In the genomic region with DNA sequence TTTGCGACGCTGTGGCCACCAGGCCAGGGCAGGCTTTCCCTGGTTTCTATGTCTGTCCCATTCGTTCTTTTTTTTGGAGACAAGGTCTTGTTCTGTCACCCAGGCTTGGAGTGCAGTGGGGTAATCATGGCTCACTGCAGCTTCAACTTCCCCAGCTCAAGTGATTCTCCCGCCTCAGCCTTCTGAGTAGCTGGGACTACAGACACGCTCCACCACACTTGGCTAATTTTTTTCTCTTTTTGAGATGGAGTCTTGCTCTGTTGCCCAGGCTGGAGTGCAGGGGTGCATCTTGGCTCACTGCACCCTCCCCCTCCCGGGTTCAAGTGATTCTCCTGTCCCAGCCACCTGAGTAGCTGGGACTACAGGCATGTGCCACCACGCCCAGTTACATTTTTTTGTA, we compare ENCODE assay signal across 28 cellular contexts. TPM values are rescaled to one million over a fixed set of nuclear protein-coding genes. Genes with fewer than 3 reads are reported as not detected.
"Had no signal": no experiment of that assay in that cellular context is flagged by ENCODE, and none has a peak within 500 bp of the region (broad histone marks: within the 10 kb centered on the region; RNA-seq: fewer than 3 reads in every experiment).

No MANE protein-coding gene starts in this region.

- ATAC-seq: left colon; natural killer cell; right lobe of liver; stimulated activated memory B cell treated with anti-CD40 and anti-IgM and Interleukin-4, amounts not matched to agents 10 μg/mL and 1 μg/mL and 100 μg/mL, for 72 hours; stimulated activated naive CD8-positive, alpha-beta T cell treated with anti-CD3 and anti-CD28 coated beads, Interleukin-15, amount 100 ng/mL, for 72 hours had no signal

- H3K36me3 Mint-ChIP-seq: mesothelial cell of epicardium; naive B cell; natural killer cell; neural progenitor cell; stimulated activated memory B cell treated with anti-CD40 and anti-IgM and Interleukin-4, amounts not matched to agents 10 μg/mL and 1 μg/mL and 100 μg/mL, for 72 hours had no signal

- H2AFZ ChIP-seq: neural progenitor cell had no signal

- H3K27ac ChIP-seq: left ventricle myocardium inferior, neural progenitor cell, ovary, right atrium auricular region, right lobe of liver, transverse colon, upper lobe of left lung, vagina had no signal

- H3K9ac ChIP-seq: neural progenitor cell had no signal

- H3K36me3 ChIP-seq: left ventricle myocardium inferior, neural progenitor cell, ovary, right atrium auricular region, right lobe of liver, transverse colon, upper lobe of left lung, vagina had no signal

- DNase-seq: islet precursor cell; kidney glomerular epithelial cell; left colon; left ventricle myocardium inferior; mesendoderm; naive B cell; natural killer cell; nephron progenitor cell; ovary; right lobe of liver; stimulated activated CD4-positive, alpha-beta T cell treated with anti-CD3 and anti-CD28 coated beads, Interleukin-1b, Interleukin-23, amount 100 ng/mL, for 48 hours; stimulated activated CD4-positive, alpha-beta T cell treated with anti-CD3 and anti-CD28 coated beads, Interleukin-2, amount 100 ng/mL, for 48 hours; stimulated activated CD4-positive, alpha-beta T cell treated with anti-CD3 and anti-CD28 coated beads, Interleukin-4, amount 100 ng/mL, for 4 hours; stimulated activated CD8-positive, alpha-beta memory T cell treated with anti-CD3 and anti-CD28 coated beads, Interleukin-4, amount 100 ng/mL, for 48 hours; stimulated activated naive CD4-positive, alpha-beta T cell treated with Interleukin-2 at 50 U/mL for 16 hours; stimulated activated naive CD8-positive, alpha-beta T cell treated with anti-CD3 and anti-CD28 coated beads, Interleukin-15, amount 100 ng/mL, for 72 hours; substantia nigra; transverse colon; upper lobe of left lung had no signal

- H3K4me3 Mint-ChIP-seq: mesothelial cell of epicardium; naive B cell; natural killer cell; nephron progenitor cell; neural progenitor cell; stimulated activated memory B cell treated with anti-CD40 and anti-IgM and Interleukin-4, amounts not matched to agents 10 μg/mL and 1 μg/mL and 100 μg/mL, for 72 hours; stimulated activated naive CD8-positive, alpha-beta T cell treated with anti-CD3 and anti-CD28 coated beads, Interleukin-15, amount 100 ng/mL, for 72 hours had no signal

- H3K4me2 ChIP-seq: neural progenitor cell, smooth muscle cell had no signal

- H3K4me3 ChIP-seq: left ventricle myocardium inferior, lung, neural progenitor cell, ovary, right atrium auricular region, right lobe of liver, smooth muscle cell, transverse colon, upper lobe of left lung, vagina had no signal

- H3K4me1 ChIP-seq: left ventricle myocardium inferior, neural progenitor cell, right atrium auricular region, right lobe of liver, transverse colon, upper lobe of left lung, vagina had no signal

- H3K9me3 ChIP-seq: left ventricle myocardium inferior, ovary, right atrium auricular region, right lobe of liver, transverse colon, upper lobe of left lung, vagina had no signal

- H3K27ac Mint-ChIP-seq: mesothelial cell of epicardium; naive B cell; natural killer cell; nephron progenitor cell; neural progenitor cell; progenitor cell of endocrine pancreas; stimulated activated memory B cell treated with anti-CD40 and anti-IgM and Interleukin-4, amounts not matched to agents 10 μg/mL and 1 μg/mL and 100 μg/mL, for 72 hours; stimulated activated naive CD8-positive, alpha-beta T cell treated with anti-CD3 and anti-CD28 coated beads, Interleukin-15, amount 100 ng/mL, for 72 hours had no signal

- H3K27me3 ChIP-seq: ovary, right atrium auricular region, right lobe of liver, upper lobe of left lung, vagina had no signal

RNA-seq across cellular contexts. Expression of gene WNT4, which starts 43.4 kb away (rescaled TPM):
- total RNA-seq: left ventricle myocardium inferior, mononuclear cell, natural killer cell had no signal
